11 cellular contexts compared by ENCODE assay signal in genomic region chr14:61749264-61749663, GRCh38. TPM values are rescaled to one million over a fixed set of nuclear protein-coding genes. Genes with fewer than 3 reads are reported as not detected.
DNase-seq lines count a peak whose midpoint lies in the region; ATAC-seq, FAIRE-seq and TF ChIP-seq lines count a peak whose summit lies in the region.
"Had no signal": no experiment of that assay in that cellular context is flagged by ENCODE, and none has a peak within 500 bp of the region (broad histone marks: within the 10 kb centered on the region; RNA-seq: fewer than 3 reads in every experiment).

No MANE protein-coding gene starts in this region.

- H3K9me3 ChIP-seq in iPS-20b (ENCODE audit: insufficient read depth, low read depth, low read length) (no peaks in the 10 kb centered on the region), esophagus muscularis mucosa (no peaks in the 10 kb centered on the region), ascending aorta (no peaks in the 10 kb centered on the region)
- H3K9me3 ChIP-seq: sigmoid colon had no signal

- WGBS in esophagus muscularis mucosa, result 59% methylated on average over 3 of the region's 3 CpGs

- peaks cover 52% of the 10 kb centered on the region for H3K36me3 ChIP-seq in iPS-20b (ENCODE audit: insufficient read depth, low read depth, low read length)
- peaks cover 0 to 37% (median 24%) of the 10 kb centered on the region in 4 donors for H3K36me3 ChIP-seq in esophagus muscularis mucosa
- H3K36me3 ChIP-seq in ascending aorta, result peaks cover 7 to 16% of the 10 kb centered on the region in 2 donors

- intact Hi-C loops in esophagus muscularis mucosa (cut with DNase I), result no loop called here
- intact Hi-C loops in ascending aorta (cut with DNase I), result no loop called here

- peaks cover 51% of the 10 kb centered on the region for H3K4me1 Mint-ChIP-seq in WTC11

- H3K27me3 Mint-ChIP-seq in WTC11 (ENCODE audit: low read depth), result no peaks in the 10 kb centered on the region

- no peaks in the 10 kb centered on the region for H3K9me3 Mint-ChIP-seq in WTC11

- ATAC-seq in WTC11, result no peak

- FAIRE-seq in GM19239 (lab: Jason Lieb, UNC), result peak; percentile 80

- TF ChIP-seq CTCF in AG10803 (conservative IDR thresholded peaks at IDR 0.05; ENCODE audit: low read length) (no peak), WTC11 (IDR thresholded peaks at IDR 0.05) (no peak), esophagus muscularis mucosa (IDR thresholded peaks at IDR 0.05) (no peak), ascending aorta (IDR thresholded peaks at IDR 0.05) (no peak)

- TF ChIP-seq EP300 in esophagus muscularis mucosa (IDR thresholded peaks at IDR 0.05), result no peak

- no peak for TF ChIP-seq POLR2A in esophagus muscularis mucosa (IDR thresholded peaks at IDR 0.05; ENCODE audit: low read depth)

- no peaks in the 10 kb centered on the region for H3K27me3 ChIP-seq in iPS-20b (ENCODE audit: insufficient read depth, low read length)
- H3K27me3 ChIP-seq in esophagus muscularis mucosa, result no peaks in the 10 kb centered on the region
- no peaks in the 10 kb centered on the region for H3K27me3 ChIP-seq in ascending aorta
- H3K27me3 ChIP-seq: sigmoid colon had no signal

- DNase-seq in AG10803 (ENCODE audit: low read depth), result peak; percentile 49
- DNase-seq in GM19239 (ENCODE audit: insufficient read length, low spot score), result no peak
- no peak for DNase-seq in WTC11 (ENCODE audit: low spot score)
- DNase-seq in esophagus muscularis mucosa (ENCODE audit: extremely low spot score), result no peak
- no peak for DNase-seq in stimulated activated CD4-positive, alpha-beta T cell treated with anti-CD3 and anti-CD28 coated beads, Interleukin-2, amount 100 ng/mL, for 24 hours
- no peak for DNase-seq in ascending aorta (ENCODE audit: low spot score in 2 of 2)
- no peak for DNase-seq in NK-92 treated with Interleukin-12 subunit alpha and Interleukin-12 subunit beta, amount 100 ng/mL, for 24 hours (lab: John Stamatoyannopoulos, UW)
- DNase-seq: activated naive CD4-positive, alpha-beta T cell treated with Interleukin-2 at 50 U/mL for 16 hours; GF-D8; sigmoid colon had no signal

- peaks cover 12% of the 10 kb centered on the region for H3K4me1 ChIP-seq in iPS-20b (ENCODE audit: insufficient read depth, low read length)
- H3K4me1 ChIP-seq in esophagus muscularis mucosa, result peaks cover 5 to 39% (median 23%) of the 10 kb centered on the region in 4 donors
- H3K4me1 ChIP-seq in ascending aorta, result peaks cover 2 to 26% of the 10 kb centered on the region in 2 donors

- H3K4me3 Mint-ChIP-seq in WTC11, result peak overlapping the region; percentile 85

- peaks cover 35% of the 10 kb centered on the region for H3K36me3 Mint-ChIP-seq in WTC11

- H3K27ac ChIP-seq in iPS-20b (ENCODE audit: low read length) (no peak overlapping the region), esophagus muscularis mucosa (replicated peaks in 1 of 4) (no peak overlapping the region), ascending aorta (peak overlapping the region in 1 of 2 donors; percentile 91)

- H3K27ac Mint-ChIP-seq in WTC11, result no peak overlapping the region

- no peak overlapping the region for H3K9ac ChIP-seq in iPS-20b (ENCODE audit: low read depth, low read length)

- H3K4me3 ChIP-seq in AG10803 (ENCODE audit: low read length) (peak overlapping the region; percentile 39), iPS-20b (ENCODE audit: low read length) (peak overlapping the region; percentile 72; the same call in 1 of the 2 replicates), esophagus muscularis mucosa (no peak overlapping the region), ascending aorta (peak overlapping the region in 1 of 2 donors; percentile 78)
- H3K4me3 ChIP-seq: sigmoid colon had no signal

- CTCF ChIA-PET in WTC11 (lab: Charles Lee), result interaction anchor here (0.7 to 1.5 kb wide), 2 partner anchors 13 to 88 kb away, joined by 3 to 6 read pairs; partner anchors contain the start of gene SNAPC1

- POLR2A ChIA-PET in WTC11 (lab: Charles Lee), result interaction anchor here (0.7 to 1.6 kb wide), 4 partner anchors 12 to 198 kb away, joined by 3 to 8 read pairs (median 4); partner anchors contain the start of genes HIF1A and SNAPC1

TF ChIP-seq in WTC11, 78 proteins besides CTCF, POLR2A, EP300 and RAD21:
- TF ChIP-seq IRF1 (CRISPR knock-in tag; IDR thresholded peaks at IDR 0.05), result no peak
- TF ChIP-seq MYBL2 (CRISPR knock-in tag; IDR thresholded peaks at IDR 0.05), result no peak
- TF ChIP-seq AR (CRISPR knock-in tag; IDR thresholded peaks at IDR 0.05), result no peak

RNA-seq across cellular contexts. Expression of gene SNAPC1, which starts 13.0 kb away (rescaled TPM):
- total RNA-seq in WTC11 (2021) (9.5 to 10.2 TPM (median 10.1 TPM) in 3 replicates), esophagus muscularis mucosa (1 to 10 TPM; 4.7 to 8.0 (median 6.6) TPM), ascending aorta (2.7 TPM)

RNA-seq across cellular contexts. Expression of gene HIF1A, which starts 54.0 kb away (rescaled TPM):
- total RNA-seq in WTC11 (2021) (146 to 165 TPM (median 153 TPM) in 3 replicates), esophagus muscularis mucosa (100 to 1,000 TPM in 1 of 4 donors, 10 to 100 TPM in 3; 77.4 to 156 (median 86.5) TPM), ascending aorta (87.0 TPM)

Comparison
In these comparisons a context has a peak if more than half of its experiments do, and no peak if none do; other contexts are left out.
1. H3K4me3 ChIP-seq: peak in AG10803 (single experiment) and iPS-20b (single experiment); none in esophagus muscularis mucosa (0 of 4).